1 cellular context compared by ENCODE assay signal in the genomic region with DNA sequence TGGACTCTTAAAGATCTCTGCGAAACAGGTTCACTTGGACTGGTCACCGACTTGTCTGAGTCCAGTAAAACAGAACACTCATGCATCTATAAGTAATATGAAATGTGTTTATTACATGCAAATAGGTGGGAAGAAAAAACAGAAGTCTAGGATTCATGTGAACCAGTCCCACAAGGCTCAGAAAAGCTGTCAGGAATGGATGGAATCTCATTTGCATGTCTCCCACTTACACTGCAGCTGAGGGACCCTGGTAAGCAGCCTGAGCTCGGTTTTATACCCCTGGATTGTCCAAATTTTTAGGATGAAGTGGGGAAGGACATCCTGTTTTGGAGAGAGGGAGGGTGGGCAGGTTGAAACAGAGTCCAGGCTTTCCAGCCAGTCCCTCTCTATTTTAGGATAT.
TF ChIP-seq lines count a peak whose summit lies in the region.

No MANE protein-coding gene starts in this region.

TF ChIP-seq in GM23338, 12 proteins besides CTCF, POLR2A, EP300 and RAD21 (continued from another document):
- TF ChIP-seq ZNF462 (CRISPR knock-in tag; IDR thresholded peaks at IDR 0.05): no peak
